Comparison of ENCODE assay signal across 30 cellular contexts in genomic region chr4:148151797-148152196, GRCh38.
"Had no signal": no experiment of that assay in that cellular context is flagged by ENCODE, and none has a peak within 500 bp of the region (broad histone marks: within the 10 kb centered on the region; RNA-seq: fewer than 3 reads in every experiment).

No MANE protein-coding gene starts in this region.

- H2AFZ ChIP-seq: neural progenitor cell, parathyroid adenoma had no signal

- H3K4me2 ChIP-seq: neural progenitor cell, smooth muscle cell had no signal

- H3K27me3 ChIP-seq: left lung, neural progenitor cell, neutrophil, right atrium auricular region, right lobe of liver, tibial nerve, vagina had no signal

- FAIRE-seq: keratinocyte had no signal

- H3K27ac Mint-ChIP-seq: naive B cell; natural killer cell; neural progenitor cell; stimulated activated memory B cell treated with anti-CD40 and anti-IgM and Interleukin-4, amounts not matched to agents 10 μg/mL and 1 μg/mL and 100 μg/mL, for 72 hours; stimulated activated naive CD8-positive, alpha-beta T cell treated with anti-CD3 and anti-CD28 coated beads, Interleukin-15, amount 100 ng/mL, for 72 hours; type B pancreatic cell had no signal

- H3K4me1 ChIP-seq: left lung, lower lobe of right lung, parathyroid adenoma, psoas muscle, right atrium auricular region, right lobe of liver, vagina had no signal

- H3K4me3 Mint-ChIP-seq: naive B cell; natural killer cell; nephron progenitor cell; neural progenitor cell; stimulated activated memory B cell treated with anti-CD40 and anti-IgM and Interleukin-4, amounts not matched to agents 10 μg/mL and 1 μg/mL and 100 μg/mL, for 72 hours; stimulated activated naive CD8-positive, alpha-beta T cell treated with anti-CD3 and anti-CD28 coated beads, Interleukin-15, amount 100 ng/mL, for 72 hours; type B pancreatic cell had no signal

- H3K36me3 ChIP-seq: left lung, lower lobe of right lung, neural progenitor cell, neutrophil, right atrium auricular region, right lobe of liver had no signal

- ATAC-seq: left cardiac atrium; left lung; lower lobe of right lung; natural killer cell; psoas muscle; right lobe of liver; stimulated activated memory B cell treated with anti-CD40 and anti-IgM and Interleukin-4, amounts not matched to agents 10 μg/mL and 1 μg/mL and 100 μg/mL, for 72 hours; stimulated activated naive CD8-positive, alpha-beta T cell treated with anti-CD3 and anti-CD28 coated beads, Interleukin-15, amount 100 ng/mL, for 72 hours had no signal

- H3K4me3 ChIP-seq: left lung, lower lobe of right lung, neural progenitor cell, psoas muscle, right atrium auricular region, right lobe of liver, smooth muscle cell, tibial nerve, vagina had no signal

- H3K4me1 Mint-ChIP-seq: naive B cell; natural killer cell; stimulated activated memory B cell treated with anti-CD40 and anti-IgM and Interleukin-4, amounts not matched to agents 10 μg/mL and 1 μg/mL and 100 μg/mL, for 72 hours; stimulated activated naive CD8-positive, alpha-beta T cell treated with anti-CD3 and anti-CD28 coated beads, Interleukin-15, amount 100 ng/mL, for 72 hours had no signal

- H3K36me3 Mint-ChIP-seq: natural killer cell, neural progenitor cell had no signal

- H3K79me2 ChIP-seq: parathyroid adenoma had no signal

- H3K9me3 Mint-ChIP-seq: natural killer cell; stimulated activated memory B cell treated with anti-CD40 and anti-IgM and Interleukin-4, amounts not matched to agents 10 μg/mL and 1 μg/mL and 100 μg/mL, for 72 hours; stimulated activated naive CD8-positive, alpha-beta T cell treated with anti-CD3 and anti-CD28 coated beads, Interleukin-15, amount 100 ng/mL, for 72 hours had no signal

- H3K27ac ChIP-seq: left lung, lower lobe of right lung, neural progenitor cell, neutrophil, parathyroid adenoma, psoas muscle, right atrium auricular region, right lobe of liver, tibial nerve, vagina had no signal

- H3K27me3 Mint-ChIP-seq: naive B cell; stimulated activated memory B cell treated with anti-CD40 and anti-IgM and Interleukin-4, amounts not matched to agents 10 μg/mL and 1 μg/mL and 100 μg/mL, for 72 hours; stimulated activated naive CD8-positive, alpha-beta T cell treated with anti-CD3 and anti-CD28 coated beads, Interleukin-15, amount 100 ng/mL, for 72 hours; type B pancreatic cell had no signal

- DNase-seq: hypothalamus; kidney glomerular epithelial cell; left cardiac atrium; left lung; lower lobe of right lung; mammary epithelial cell; mesenchymal stem cell; naive B cell; natural killer cell; nephron progenitor cell; occipital lobe; psoas muscle; right lobe of liver; stimulated activated CD4-positive, alpha-beta T cell treated with anti-CD3 and anti-CD28 coated beads, Interleukin-1b, Interleukin-23, amount 100 ng/mL, for 48 hours; stimulated activated CD4-positive, alpha-beta T cell treated with anti-CD3 and anti-CD28 coated beads, Interleukin-2, amount 100 ng/mL, for 48 hours; stimulated activated CD4-positive, alpha-beta T cell treated with anti-CD3 and anti-CD28 coated beads, Interleukin-4, amount 100 ng/mL, for 4 hours; stimulated activated CD8-positive, alpha-beta memory T cell treated with anti-CD3 and anti-CD28 coated beads, Interleukin-4, amount 100 ng/mL, for 48 hours; stimulated activated naive CD4-positive, alpha-beta T cell treated with Interleukin-2 at 50 U/mL for 16 hours; stimulated activated naive CD8-positive, alpha-beta T cell treated with anti-CD3 and anti-CD28 coated beads, Interleukin-15, amount 100 ng/mL, for 72 hours; substantia nigra had no signal
